In genomic region chr2:183124222-183124956, GRCh38 we compare ENCODE assay signal across 8 cellular contexts. TPM values are rescaled to one million over a fixed set of nuclear protein-coding genes. Genes with fewer than 3 reads are reported as not detected.
DNase-seq lines count a peak whose midpoint lies in the region; ATAC-seq, FAIRE-seq and TF ChIP-seq lines count a peak whose summit lies in the region.

A gene with protein sequence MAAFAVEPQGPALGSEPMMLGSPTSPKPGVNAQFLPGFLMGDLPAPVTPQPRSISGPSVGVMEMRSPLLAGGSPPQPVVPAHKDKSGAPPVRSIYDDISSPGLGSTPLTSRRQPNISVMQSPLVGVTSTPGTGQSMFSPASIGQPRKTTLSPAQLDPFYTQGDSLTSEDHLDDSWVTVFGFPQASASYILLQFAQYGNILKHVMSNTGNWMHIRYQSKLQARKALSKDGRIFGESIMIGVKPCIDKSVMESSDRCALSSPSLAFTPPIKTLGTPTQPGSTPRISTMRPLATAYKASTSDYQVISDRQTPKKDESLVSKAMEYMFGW (plus strand): TSS chr2:183124443. CDS start chr2:183124458, 15 bp downstream.

- no peaks in the 10 kb centered on the region for H3K9me3 ChIP-seq in pancreas
- no peaks in the 10 kb centered on the region for H3K9me3 ChIP-seq in tibial nerve

- no peak for TF ChIP-seq CTCF in GM12864 (IDR thresholded peaks at IDR 0.05; ENCODE audit: low read depth, low read length, missing control alignments)
- TF ChIP-seq CTCF in pancreas (IDR thresholded peaks at IDR 0.05) = no peak
- no peak for TF ChIP-seq CTCF in tibial nerve (IDR thresholded peaks at IDR 0.05)

- H3K4me1 ChIP-seq in pancreas = peaks cover 6 to 16% (median 13%) of the 10 kb centered on the region in 3 donors
- peaks cover 0 to 18% (median 1%) of the 10 kb centered on the region in 4 donors for H3K4me1 ChIP-seq in tibial nerve

- DNase-seq in GM12864 (ENCODE audit: low read depth) = peak; percentile 75
- DNase-seq in NCI-H1417 (lab: John Stamatoyannopoulos, UW) = peak; percentile 78 to 94 (median 89)
- peak; percentile 80 to 87 for DNase-seq in SW 1271 (lab: John Stamatoyannopoulos, UW)
- peak; percentile 58 for DNase-seq in activated naive CD8-positive, alpha-beta T cell treated with anti-CD3 and anti-CD28 coated beads, Interleukin-2, amount 50 U/mL, for 16 hours (ENCODE audit: low read depth, low spot score)
- peak; percentile 89 for DNase-seq in Right ventricle myocardium superior
- DNase-seq in pancreas = peak; percentile 81 to 94 (median 84)
- DNase-seq in tibial nerve (ENCODE audit: low spot score in 2 of 2) = peak; percentile 73 to 89

- peak; percentile 65 for FAIRE-seq in pancreas (lab: Jason Lieb, UNC)

- H3K4me3 ChIP-seq in GM12864 (ENCODE audit: low read depth, low read length) (peak within 1 kb of the TSS; percentile 75), pancreas (peak within 1 kb of the TSS; percentile 68 to 79 (median 74)), tibial nerve (peak within 1 kb of the TSS; percentile 67 to 84 (median 77))

- TF ChIP-seq EP300 in tibial nerve (IDR thresholded peaks at IDR 0.05) = peak; percentile 85 to 87

- H3K36me3 ChIP-seq in pancreas (peaks cover 0 to 4% (median 0%) of the 10 kb centered on the region in 3 donors), tibial nerve (peaks cover 0 to 8% (median 0%) of the 10 kb centered on the region in 3 donors)

- peak within 1 kb of the TSS; percentile 87 to 93 (median 92) for H3K27ac ChIP-seq in pancreas
- H3K27ac ChIP-seq in tibial nerve = peak within 1 kb of the TSS; percentile 52 to 90 (median 86)

- intact Hi-C loops in Right ventricle myocardium superior (cut with DNase I) (no loop called here), pancreas (cut with DNase I) (no loop called here)

- ATAC-seq in HG02759 (IDR thresholded peaks at IDR 0.05; ENCODE audit: unreplicated experiment) (peak; percentile 87), Right ventricle myocardium superior (ENCODE audit: poor library complexity) (peak; percentile 99), pancreas (peak; percentile 97 to 99 (median 98))

- H3K27me3 ChIP-seq in pancreas (no peaks in the 10 kb centered on the region), tibial nerve (no peaks in the 10 kb centered on the region)

- peak in 1 of 2 donors; percentile 16 for TF ChIP-seq POLR2A in tibial nerve (IDR thresholded peaks at IDR 0.05)

- WGBS in pancreas, 2 donors = 0% methylated on average over 43 of the region's 43 CpGs
- WGBS in tibial nerve, 2 donors = 0 to 1% methylated on average over 35 to 41 of the region's 43 CpGs

RNA-seq across cellular contexts. Expression of the gene that starts here (rescaled TPM):
- total RNA-seq in Right ventricle myocardium superior (9.6 TPM), pancreas (10 to 100 TPM in 2 of 6 donors, 1 to 10 TPM in 4; 5.9 to 13.4 (median 9.1) TPM), tibial nerve (10 to 100 TPM in 3 of 4 donors, 1 to 10 TPM in 1; 8.7 to 27.0 (median 15.6) TPM)
- 1 to 10 TPM; 5.7 to 8.6 TPM for polyA plus RNA-seq in pancreas

Comparison
In these comparisons a context has a peak if more than half of its experiments do, and no peak if none do; other contexts are left out.
1. Peak in every context shown above with its lines: DNase-seq, ATAC-seq, H3K4me3 ChIP-seq and H3K27ac ChIP-seq.